9 cellular contexts compared by ENCODE assay signal in the genomic region with DNA sequence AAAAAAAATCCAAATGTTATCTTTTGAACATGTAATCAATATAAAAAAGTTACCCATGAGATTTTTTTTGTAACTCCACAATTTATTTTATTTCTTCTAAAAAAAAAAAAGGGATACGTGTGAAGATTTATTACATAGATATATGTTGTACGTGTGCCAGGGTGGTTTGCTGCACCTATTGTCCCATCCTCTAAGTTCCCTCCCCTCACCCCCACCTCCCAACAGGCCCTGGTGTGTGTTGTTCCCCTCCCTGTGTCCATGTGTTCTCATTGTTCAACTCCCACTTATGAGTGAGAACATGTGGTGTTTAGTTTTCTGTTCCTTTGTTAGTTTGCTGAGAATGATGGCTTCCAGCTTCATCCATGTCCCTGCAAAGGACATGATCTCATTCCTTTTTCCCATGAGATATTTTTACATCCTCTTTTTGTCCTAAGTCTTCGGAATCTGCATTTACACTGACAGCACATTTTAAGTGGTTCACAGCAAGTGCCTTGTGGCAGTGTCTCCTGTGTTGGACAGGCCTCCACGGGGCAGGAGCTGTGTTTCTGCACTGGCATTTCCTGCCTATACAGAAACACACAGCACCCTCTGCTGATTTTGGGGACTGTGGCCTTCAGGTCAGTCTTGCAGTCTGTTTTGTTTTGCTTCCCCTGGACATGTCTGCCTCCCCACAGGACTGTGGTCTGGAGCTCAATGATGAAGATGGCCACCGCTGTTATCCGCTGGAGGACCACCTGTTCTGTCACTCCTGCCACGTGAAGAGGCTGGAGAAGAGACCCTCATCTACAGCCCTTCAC. TPM values are rescaled to one million over a fixed set of nuclear protein-coding genes. Genes with fewer than 3 reads are reported as not detected.
DNase-seq lines count a peak whose midpoint lies in the region; ATAC-seq lines count a peak whose summit lies in the region.
"Had no signal": no experiment of that assay in that cellular context is flagged by ENCODE, and none has a peak within 500 bp of the region (broad histone marks: within the 10 kb centered on the region; RNA-seq: fewer than 3 reads in every experiment).

No MANE protein-coding gene starts in this region.

- H3K4me3 ChIP-seq in ACC112 (ENCODE audit: low read depth, low read length): no peak overlapping the region
- H3K4me3 ChIP-seq in ectodermal cell (ENCODE audit: insufficient read depth, low read depth, low read length): no peak overlapping the region

- H3K36me3 ChIP-seq in ACC112 (ENCODE audit: insufficient read depth, low read length): peaks cover 22% of the 10 kb centered on the region
- H3K36me3 ChIP-seq in ectodermal cell (ENCODE audit: control insufficient read depth, insufficient read depth, low read length): peaks cover 5% of the 10 kb centered on the region

- no peaks in the 10 kb centered on the region for H3K79me2 ChIP-seq in ACC112 (ENCODE audit: control insufficient read depth, insufficient read depth, low read length, unreplicated experiment)

- peaks cover 0 to 30% (median 13%) of the 10 kb centered on the region in 3 donors for H3K36me3 Mint-ChIP-seq in naive thymus-derived CD8-positive, alpha-beta T cell

- no peaks in the 10 kb centered on the region for H3K27me3 ChIP-seq in ACC112 (ENCODE audit: insufficient read depth, low read length)
- H3K27me3 ChIP-seq in ectodermal cell (ENCODE audit: control insufficient read depth, insufficient read depth, low read length, poor library complexity, severe bottlenecking): no peaks in the 10 kb centered on the region

- H3K9me3 Mint-ChIP-seq in naive thymus-derived CD8-positive, alpha-beta T cell: no peaks in the 10 kb centered on the region

- peak overlapping the region; percentile 94 to 99 (median 97) for H3K27ac Mint-ChIP-seq in naive thymus-derived CD8-positive, alpha-beta T cell

- no peaks in the 10 kb centered on the region for H3K27me3 Mint-ChIP-seq in naive thymus-derived CD8-positive, alpha-beta T cell

- H2AFZ ChIP-seq in ACC112 (ENCODE audit: low read length, unreplicated experiment): no peak overlapping the region

- H3K4me1 Mint-ChIP-seq in naive thymus-derived CD8-positive, alpha-beta T cell: peaks cover 12 to 48% (median 28%) of the 10 kb centered on the region in 4 donors

- 89% methylated on average over 5 to 6 of the region's 7 CpGs for WGBS in ectodermal cell, 2 experiments

- H3K27ac ChIP-seq in ACC112 (ENCODE audit: low read depth, low read length) (peak overlapping the region; percentile 58), ectodermal cell (ENCODE audit: insufficient read depth, low read depth, low read length, poor library complexity, severe bottlenecking) (peak overlapping the region; percentile 13)

- peaks cover 17% of the 10 kb centered on the region for H3K4me1 ChIP-seq in ACC112 (ENCODE audit: control insufficient read depth, insufficient read depth, low read length, unreplicated experiment)
- no peaks in the 10 kb centered on the region for H3K4me1 ChIP-seq in ectodermal cell (ENCODE audit: control insufficient read depth, insufficient read depth, low read length)

- DNase-seq in LHCN-M2 (ENCODE audit: low read depth) (peak; percentile 46), midbrain (lab: John Stamatoyannopoulos, UW) (no peak), NCI-H2196 (lab: John Stamatoyannopoulos, UW; ENCODE audit: unreplicated experiment) (no peak)
- peak in 1 of 10 donors; percentile 15 for DNase-seq in naive thymus-derived CD8-positive, alpha-beta T cell
- no peak for DNase-seq in stimulated activated CD4-positive, alpha-beta T cell treated with anti-CD3 and anti-CD28 coated beads, Interleukin-1b, Interleukin-23, amount 100 ng/mL, for 48 hours
- DNase-seq: NCI-H524 had no signal

- no peaks in the 10 kb centered on the region for H3K9me3 ChIP-seq in ectodermal cell (ENCODE audit: control insufficient read depth, low read length)

- POLR2A ChIA-PET in naive thymus-derived CD8-positive, alpha-beta T cell (lab: Charles Lee): interaction anchor here (2.8 to 3.5 kb wide), 3 partner anchors 11 to 17 kb away, joined by 13 to 46 read pairs (median 22); a partner anchor contains a TSS

- peak; percentile 45 to 48 for ATAC-seq in naive thymus-derived CD8-positive, alpha-beta T cell
- ATAC-seq in HG02884 (IDR thresholded peaks at IDR 0.05; ENCODE audit: unreplicated experiment): no peak

- H3K4me3 Mint-ChIP-seq in naive thymus-derived CD8-positive, alpha-beta T cell: peak overlapping the region; percentile 69 to 91 (median 79)

RNA-seq across cellular contexts. Expression of a gene that starts 12.8 kb away (rescaled TPM):
- total RNA-seq in LHCN-M2 (2014; rRNA removed): 64.5 and 71.3 TPM in 2 replicates
- polyA plus RNA-seq in LHCN-M2 (2012): 17.1 TPM
- polyA plus RNA-seq in ectodermal cell (2013, experiment 1 of 4): 39.2 TPM
- polyA plus RNA-seq in ectodermal cell (2013, experiment 2 of 4): 45.9 TPM
- 34.3 TPM for polyA plus RNA-seq in ectodermal cell (2013, experiment 3 of 4)
- 39.5 TPM for polyA plus RNA-seq in ectodermal cell (2013, experiment 4 of 4)
- 10 to 100 TPM; 89.8 to 94.4 TPM for total RNA-seq in naive thymus-derived CD8-positive, alpha-beta T cell
- 10 to 100 TPM; 18.8 to 30.3 (median 18.8) TPM for polyA plus RNA-seq in naive thymus-derived CD8-positive, alpha-beta T cell
